1 cellular context compared by ENCODE assay signal in the genomic region with DNA sequence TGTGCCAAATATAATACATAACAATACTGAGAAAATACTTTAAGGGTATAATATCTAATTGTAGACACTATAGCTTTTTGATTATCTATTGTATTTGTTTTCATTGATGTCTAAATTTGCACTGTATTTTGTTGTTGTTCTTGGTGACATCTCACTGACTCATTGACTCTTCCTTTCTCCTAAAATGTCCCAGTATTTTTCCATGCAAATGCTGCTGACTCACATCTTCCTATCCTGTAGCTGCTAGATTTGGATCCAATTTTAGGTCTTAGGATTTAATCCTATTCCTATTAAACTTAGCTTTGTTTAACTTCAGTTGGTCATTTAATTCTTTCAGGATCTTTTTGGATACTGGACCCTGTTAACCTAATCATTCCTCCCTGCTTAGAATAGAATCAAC.
TF ChIP-seq lines count a peak whose summit lies in the region.

No MANE protein-coding gene starts in this region.

TF ChIP-seq in SK-N-SH treated with all-trans-retinoic acid at 6 μM for 48 hours, 23 proteins besides CTCF, POLR2A, EP300 and RAD21 (continued from another document):
- TF ChIP-seq CSRNP3 (CRISPR knock-in tag; IDR thresholded peaks at IDR 0.05) (no peak), RARB (CRISPR knock-in tag; IDR thresholded peaks at IDR 0.05) (no peak), ZNF8 (CRISPR knock-in tag; IDR thresholded peaks at IDR 0.05) (no peak)
